1 cellular context compared by ENCODE assay signal in genomic region chr16:2963611-2964415, GRCh38.
A peak's percentile ranks its signal among the peaks of the same experiment; 100 is the strongest.
TF ChIP-seq lines count a peak whose summit lies in the region.

A gene with protein sequence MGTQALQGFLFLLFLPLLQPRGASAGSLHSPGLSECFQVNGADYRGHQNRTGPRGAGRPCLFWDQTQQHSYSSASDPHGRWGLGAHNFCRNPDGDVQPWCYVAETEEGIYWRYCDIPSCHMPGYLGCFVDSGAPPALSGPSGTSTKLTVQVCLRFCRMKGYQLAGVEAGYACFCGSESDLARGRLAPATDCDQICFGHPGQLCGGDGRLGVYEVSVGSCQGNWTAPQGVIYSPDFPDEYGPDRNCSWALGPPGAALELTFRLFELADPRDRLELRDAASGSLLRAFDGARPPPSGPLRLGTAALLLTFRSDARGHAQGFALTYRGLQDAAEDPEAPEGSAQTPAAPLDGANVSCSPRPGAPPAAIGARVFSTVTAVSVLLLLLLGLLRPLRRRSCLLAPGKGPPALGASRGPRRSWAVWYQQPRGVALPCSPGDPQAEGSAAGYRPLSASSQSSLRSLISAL (plus strand): TSS chr16:2964275. CDS start chr16:2964521, 246 bp downstream.

TF ChIP-seq in HepG2, 621 proteins besides CTCF, POLR2A, EP300 and RAD21 (continued from another document and continues in another):
- TF ChIP-seq, protein P1, sequence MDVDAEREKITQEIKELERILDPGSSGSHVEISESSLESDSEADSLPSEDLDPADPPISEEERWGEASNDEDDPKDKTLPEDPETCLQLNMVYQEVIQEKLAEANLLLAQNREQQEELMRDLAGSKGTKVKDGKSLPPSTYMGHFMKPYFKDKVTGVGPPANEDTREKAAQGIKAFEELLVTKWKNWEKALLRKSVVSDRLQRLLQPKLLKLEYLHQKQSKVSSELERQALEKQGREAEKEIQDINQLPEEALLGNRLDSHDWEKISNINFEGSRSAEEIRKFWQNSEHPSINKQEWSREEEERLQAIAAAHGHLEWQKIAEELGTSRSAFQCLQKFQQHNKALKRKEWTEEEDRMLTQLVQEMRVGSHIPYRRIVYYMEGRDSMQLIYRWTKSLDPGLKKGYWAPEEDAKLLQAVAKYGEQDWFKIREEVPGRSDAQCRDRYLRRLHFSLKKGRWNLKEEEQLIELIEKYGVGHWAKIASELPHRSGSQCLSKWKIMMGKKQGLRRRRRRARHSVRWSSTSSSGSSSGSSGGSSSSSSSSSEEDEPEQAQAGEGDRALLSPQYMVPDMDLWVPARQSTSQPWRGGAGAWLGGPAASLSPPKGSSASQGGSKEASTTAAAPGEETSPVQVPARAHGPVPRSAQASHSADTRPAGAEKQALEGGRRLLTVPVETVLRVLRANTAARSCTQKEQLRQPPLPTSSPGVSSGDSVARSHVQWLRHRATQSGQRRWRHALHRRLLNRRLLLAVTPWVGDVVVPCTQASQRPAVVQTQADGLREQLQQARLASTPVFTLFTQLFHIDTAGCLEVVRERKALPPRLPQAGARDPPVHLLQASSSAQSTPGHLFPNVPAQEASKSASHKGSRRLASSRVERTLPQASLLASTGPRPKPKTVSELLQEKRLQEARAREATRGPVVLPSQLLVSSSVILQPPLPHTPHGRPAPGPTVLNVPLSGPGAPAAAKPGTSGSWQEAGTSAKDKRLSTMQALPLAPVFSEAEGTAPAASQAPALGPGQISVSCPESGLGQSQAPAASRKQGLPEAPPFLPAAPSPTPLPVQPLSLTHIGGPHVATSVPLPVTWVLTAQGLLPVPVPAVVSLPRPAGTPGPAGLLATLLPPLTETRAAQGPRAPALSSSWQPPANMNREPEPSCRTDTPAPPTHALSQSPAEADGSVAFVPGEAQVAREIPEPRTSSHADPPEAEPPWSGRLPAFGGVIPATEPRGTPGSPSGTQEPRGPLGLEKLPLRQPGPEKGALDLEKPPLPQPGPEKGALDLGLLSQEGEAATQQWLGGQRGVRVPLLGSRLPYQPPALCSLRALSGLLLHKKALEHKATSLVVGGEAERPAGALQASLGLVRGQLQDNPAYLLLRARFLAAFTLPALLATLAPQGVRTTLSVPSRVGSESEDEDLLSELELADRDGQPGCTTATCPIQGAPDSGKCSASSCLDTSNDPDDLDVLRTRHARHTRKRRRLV (CRISPR knock-in tag; IDR thresholded peaks at IDR 0.05) = no peak
- peak; percentile 79; the same call in 1 of the 2 replicates for TF ChIP-seq ZNF670 (CRISPR knock-in tag; IDR thresholded peaks at IDR 0.05; ENCODE audit: borderline replicate concordance)
- no peak for TF ChIP-seq MED8 (CRISPR knock-in tag; IDR thresholded peaks at IDR 0.05; ENCODE audit: insufficient replicate concordance)
- TF ChIP-seq SPEN (CRISPR knock-in tag; IDR thresholded peaks at IDR 0.05; ENCODE audit: low read depth) = 0 out of 2 replicates have a peak, but pooled peaks have one; percentile 43
- TF ChIP-seq CCDC6 (CRISPR knock-in tag; IDR thresholded peaks at IDR 0.05) = no peak
- TF ChIP-seq RNF219 (CRISPR knock-in tag; IDR thresholded peaks at IDR 0.05) = no peak
- no peak for TF ChIP-seq ZNF75D (CRISPR knock-in tag; IDR thresholded peaks at IDR 0.05; ENCODE audit: borderline replicate concordance)
- TF ChIP-seq ZFY (CRISPR knock-in tag; IDR thresholded peaks at IDR 0.05) = 0 out of 2 replicates have a peak, but pooled peaks have one; percentile 27
- TF ChIP-seq NR2C2 (CRISPR knock-in tag; IDR thresholded peaks at IDR 0.05; ENCODE audit: borderline replicate concordance) = 0 out of 2 replicates have a peak, but pooled peaks have one; percentile 29
- TF ChIP-seq PAXIP1 (CRISPR knock-in tag; conservative IDR thresholded peaks at IDR 0.05) = no peak
- TF ChIP-seq PLSCR1 (CRISPR knock-in tag; IDR thresholded peaks at IDR 0.05; ENCODE audit: borderline replicate concordance) = no peak
- 0 out of 2 replicates have a peak, but pooled peaks have one; percentile 10 for TF ChIP-seq HDAC2 (CRISPR knock-in tag; IDR thresholded peaks at IDR 0.05)
- TF ChIP-seq HIVEP1 (CRISPR knock-in tag; IDR thresholded peaks at IDR 0.05) = 0 out of 2 replicates have a peak, but pooled peaks have one; percentile 49
- TF ChIP-seq, protein P2, sequence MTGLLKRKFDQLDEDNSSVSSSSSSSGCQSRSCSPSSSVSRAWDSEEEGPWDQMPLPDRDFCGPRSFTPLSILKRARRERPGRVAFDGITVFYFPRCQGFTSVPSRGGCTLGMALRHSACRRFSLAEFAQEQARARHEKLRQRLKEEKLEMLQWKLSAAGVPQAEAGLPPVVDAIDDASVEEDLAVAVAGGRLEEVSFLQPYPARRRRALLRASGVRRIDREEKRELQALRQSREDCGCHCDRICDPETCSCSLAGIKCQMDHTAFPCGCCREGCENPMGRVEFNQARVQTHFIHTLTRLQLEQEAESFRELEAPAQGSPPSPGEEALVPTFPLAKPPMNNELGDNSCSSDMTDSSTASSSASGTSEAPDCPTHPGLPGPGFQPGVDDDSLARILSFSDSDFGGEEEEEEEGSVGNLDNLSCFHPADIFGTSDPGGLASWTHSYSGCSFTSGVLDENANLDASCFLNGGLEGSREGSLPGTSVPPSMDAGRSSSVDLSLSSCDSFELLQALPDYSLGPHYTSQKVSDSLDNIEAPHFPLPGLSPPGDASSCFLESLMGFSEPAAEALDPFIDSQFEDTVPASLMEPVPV (CRISPR knock-in tag; IDR thresholded peaks at IDR 0.05) = 0 out of 2 replicates have a peak, but pooled peaks have one; percentile 45
- peak; percentile 29; the same call in 1 of the 2 replicates for TF ChIP-seq TAF1 (CRISPR knock-in tag; IDR thresholded peaks at IDR 0.05)
- TF ChIP-seq GATAD1 (CRISPR knock-in tag; IDR thresholded peaks at IDR 0.05) = no peak
- no peak for TF ChIP-seq TOE1 (CRISPR knock-in tag; IDR thresholded peaks at IDR 0.05)
- TF ChIP-seq SMAD9 (CRISPR knock-in tag; IDR thresholded peaks at IDR 0.05) = no peak
- no peak for TF ChIP-seq GABPB1 (CRISPR knock-in tag; IDR thresholded peaks at IDR 0.05)
- TF ChIP-seq, protein P3, sequence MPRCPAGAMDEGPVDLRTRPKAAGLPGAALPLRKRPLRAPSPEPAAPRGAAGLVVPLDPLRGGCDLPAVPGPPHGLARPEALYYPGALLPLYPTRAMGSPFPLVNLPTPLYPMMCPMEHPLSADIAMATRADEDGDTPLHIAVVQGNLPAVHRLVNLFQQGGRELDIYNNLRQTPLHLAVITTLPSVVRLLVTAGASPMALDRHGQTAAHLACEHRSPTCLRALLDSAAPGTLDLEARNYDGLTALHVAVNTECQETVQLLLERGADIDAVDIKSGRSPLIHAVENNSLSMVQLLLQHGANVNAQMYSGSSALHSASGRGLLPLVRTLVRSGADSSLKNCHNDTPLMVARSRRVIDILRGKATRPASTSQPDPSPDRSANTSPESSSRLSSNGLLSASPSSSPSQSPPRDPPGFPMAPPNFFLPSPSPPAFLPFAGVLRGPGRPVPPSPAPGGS (CRISPR knock-in tag; IDR thresholded peaks at IDR 0.05) = peak; percentile 34; the same call in 1 of the 2 replicates
- peak; percentile 39 for TF ChIP-seq HNRNPLL (IDR thresholded peaks at IDR 0.05; ENCODE audit: low read depth, low read length, poor library complexity, severe bottlenecking)
- TF ChIP-seq NR0B2 (CRISPR knock-in tag; IDR thresholded peaks at IDR 0.05) = peak; percentile 50; the same call in 1 of the 2 replicates
- peak; percentile 72; the same call in 1 of the 2 replicates for TF ChIP-seq PCBP1 (IDR thresholded peaks at IDR 0.05; ENCODE audit: borderline replicate concordance, low read depth, low read length)
- TF ChIP-seq NR2F6 (IDR thresholded peaks at IDR 0.05) = no peak
- no peak for TF ChIP-seq NR2F6 (CRISPR knock-in tag; IDR thresholded peaks at IDR 0.05)
- TF ChIP-seq SP5 (CRISPR knock-in tag; IDR thresholded peaks at IDR 0.05; ENCODE audit: borderline replicate concordance, low read depth) = peak; percentile 23; the same call in 1 of the 2 replicates
- peak; percentile 35; the same call in 1 of the 2 replicates for TF ChIP-seq ZC3H13 (CRISPR knock-in tag; IDR thresholded peaks at IDR 0.05)
- TF ChIP-seq ZFX (CRISPR knock-in tag; IDR thresholded peaks at IDR 0.05; ENCODE audit: low read depth) = peak; percentile 18; the same call in 1 of the 2 replicates
- TF ChIP-seq HDAC1 (CRISPR knock-in tag; IDR thresholded peaks at IDR 0.05) = peak; percentile 63; the same call in 1 of the 2 replicates
- no peak for TF ChIP-seq ZNF343 (CRISPR knock-in tag; IDR thresholded peaks at IDR 0.05)
- no peak for TF ChIP-seq ZSCAN29 (CRISPR knock-in tag; conservative IDR thresholded peaks at IDR 0.05)
- peak; percentile 14 for TF ChIP-seq TEAD3 (CRISPR knock-in tag; optimal IDR thresholded peaks at IDR 0.05; ENCODE audit: borderline replicate concordance)
- TF ChIP-seq GTF3A (CRISPR knock-in tag; conservative IDR thresholded peaks at IDR 0.05) = 0 out of 2 replicates have a peak, but pooled peaks have one; percentile 19
- TF ChIP-seq, protein P4, sequence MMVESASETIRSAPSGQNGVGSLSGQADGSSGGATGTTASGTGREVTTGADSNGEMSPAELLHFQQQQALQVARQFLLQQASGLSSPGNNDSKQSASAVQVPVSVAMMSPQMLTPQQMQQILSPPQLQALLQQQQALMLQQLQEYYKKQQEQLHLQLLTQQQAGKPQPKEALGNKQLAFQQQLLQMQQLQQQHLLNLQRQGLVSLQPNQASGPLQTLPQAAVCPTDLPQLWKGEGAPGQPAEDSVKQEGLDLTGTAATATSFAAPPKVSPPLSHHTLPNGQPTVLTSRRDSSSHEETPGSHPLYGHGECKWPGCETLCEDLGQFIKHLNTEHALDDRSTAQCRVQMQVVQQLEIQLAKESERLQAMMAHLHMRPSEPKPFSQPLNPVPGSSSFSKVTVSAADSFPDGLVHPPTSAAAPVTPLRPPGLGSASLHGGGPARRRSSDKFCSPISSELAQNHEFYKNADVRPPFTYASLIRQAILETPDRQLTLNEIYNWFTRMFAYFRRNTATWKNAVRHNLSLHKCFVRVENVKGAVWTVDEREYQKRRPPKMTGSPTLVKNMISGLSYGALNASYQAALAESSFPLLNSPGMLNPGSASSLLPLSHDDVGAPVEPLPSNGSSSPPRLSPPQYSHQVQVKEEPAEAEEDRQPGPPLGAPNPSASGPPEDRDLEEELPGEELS (CRISPR knock-in tag; IDR thresholded peaks at IDR 0.05) = no peak
- TF ChIP-seq ZNF431 (CRISPR knock-in tag; IDR thresholded peaks at IDR 0.05; ENCODE audit: borderline replicate concordance, low read depth) = no peak
- TF ChIP-seq, protein P5, sequence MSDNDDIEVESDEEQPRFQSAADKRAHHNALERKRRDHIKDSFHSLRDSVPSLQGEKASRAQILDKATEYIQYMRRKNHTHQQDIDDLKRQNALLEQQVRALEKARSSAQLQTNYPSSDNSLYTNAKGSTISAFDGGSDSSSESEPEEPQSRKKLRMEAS (IDR thresholded peaks at IDR 0.05) = peak; percentile 15; the same call in 1 of the 2 replicates
- TF ChIP-seq, protein P6, sequence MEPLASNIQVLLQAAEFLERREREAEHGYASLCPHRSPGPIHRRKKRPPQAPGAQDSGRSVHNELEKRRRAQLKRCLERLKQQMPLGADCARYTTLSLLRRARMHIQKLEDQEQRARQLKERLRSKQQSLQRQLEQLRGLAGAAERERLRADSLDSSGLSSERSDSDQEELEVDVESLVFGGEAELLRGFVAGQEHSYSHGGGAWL (CRISPR knock-in tag; IDR thresholded peaks at IDR 0.05) = peak; percentile 71
- no peak for TF ChIP-seq REPIN1 (CRISPR knock-in tag; IDR thresholded peaks at IDR 0.05; ENCODE audit: borderline replicate concordance, low read depth)
- TF ChIP-seq TCF12 (IDR thresholded peaks at IDR 0.05) = no peak
- TF ChIP-seq TCF12 (CRISPR knock-in tag; IDR thresholded peaks at IDR 0.05) = 0 out of 2 replicates have a peak, but pooled peaks have one; percentile 63
